8 cellular contexts compared by ENCODE assay signal in genomic region chr15:99704444-99704838, GRCh38. TPM values are rescaled to one million over a fixed set of nuclear protein-coding genes. Genes with fewer than 3 reads are reported as not detected.
DNase-seq lines count a peak whose midpoint lies in the region; ATAC-seq, FAIRE-seq and TF ChIP-seq lines count a peak whose summit lies in the region.

No MANE protein-coding gene starts in this region.

- ATAC-seq in GM19035 (IDR thresholded peaks at IDR 0.05; ENCODE audit: unreplicated experiment) = peak; percentile 56
- ATAC-seq in HG03196 (IDR thresholded peaks at IDR 0.05; ENCODE audit: unreplicated experiment) = peak; percentile 70

- DNase-seq in D341Med (ENCODE audit: low spot score) = peak; percentile 62
- peak; percentile 75 for DNase-seq in NCI-H2171 (lab: John Stamatoyannopoulos, UW)
- peak in 1 of 2 donors; percentile 47 for DNase-seq in frontal cortex (ENCODE audit: low spot score in 2 of 2)
- no peak for DNase-seq in osteocyte (ENCODE audit: extremely low spot score, unreplicated experiment)
- no peak for DNase-seq in stimulated activated CD4-positive, alpha-beta T cell treated with anti-CD3 and anti-CD28 coated beads, Interleukin-4, amount 100 ng/mL, for 1 hour

- TF ChIP-seq CTCF in WI38 (IDR thresholded peaks at IDR 0.05; ENCODE audit: low read depth, low read length) (peak; percentile 36; the same call in 1 of the 2 replicates), osteocyte (IDR thresholded peaks at IDR 0.05) (peak; percentile 76)

- H3K4me1 Mint-ChIP-seq in osteocyte (ENCODE audit: unreplicated experiment) = peaks cover 65% of the 10 kb centered on the region

- H3K36me3 Mint-ChIP-seq in osteocyte (ENCODE audit: unreplicated experiment) = peaks cover 16% of the 10 kb centered on the region

- no peaks in the 10 kb centered on the region for H3K27me3 Mint-ChIP-seq in osteocyte (ENCODE audit: unreplicated experiment)

- peak; percentile 72 for FAIRE-seq in frontal cortex (lab: Jason Lieb, UNC)

- H3K4me3 ChIP-seq in WI38 (ENCODE audit: low read depth, low read length) = no peak overlapping the region

- H3K27ac Mint-ChIP-seq in osteocyte (ENCODE audit: unreplicated experiment) = peak overlapping the region; percentile 92

- no peaks in the 10 kb centered on the region for H3K9me3 Mint-ChIP-seq in osteocyte (ENCODE audit: unreplicated experiment)

- no peak overlapping the region for H3K4me3 Mint-ChIP-seq in osteocyte (ENCODE audit: unreplicated experiment)

RNA-seq across cellular contexts. Expression of gene LYSMD4, which starts 28.8 kb away (rescaled TPM):
- total RNA-seq in frontal cortex (15.5 TPM), osteocyte (11.3 and 14.1 TPM in 2 replicates)

Comparison
In these comparisons a context has a peak if more than half of its experiments do, and no peak if none do; other contexts are left out.
1. DNase-seq: peak in D341Med (single experiment) and NCI-H2171 (single experiment); none in osteocyte (single experiment) and stimulated activated CD4-positive, alpha-beta T cell treated with anti-CD3 and anti-CD28 coated beads, Interleukin-4, amount 100 ng/mL, for 1 hour (single experiment).